1 cellular context compared by ENCODE assay signal in the genomic region with DNA sequence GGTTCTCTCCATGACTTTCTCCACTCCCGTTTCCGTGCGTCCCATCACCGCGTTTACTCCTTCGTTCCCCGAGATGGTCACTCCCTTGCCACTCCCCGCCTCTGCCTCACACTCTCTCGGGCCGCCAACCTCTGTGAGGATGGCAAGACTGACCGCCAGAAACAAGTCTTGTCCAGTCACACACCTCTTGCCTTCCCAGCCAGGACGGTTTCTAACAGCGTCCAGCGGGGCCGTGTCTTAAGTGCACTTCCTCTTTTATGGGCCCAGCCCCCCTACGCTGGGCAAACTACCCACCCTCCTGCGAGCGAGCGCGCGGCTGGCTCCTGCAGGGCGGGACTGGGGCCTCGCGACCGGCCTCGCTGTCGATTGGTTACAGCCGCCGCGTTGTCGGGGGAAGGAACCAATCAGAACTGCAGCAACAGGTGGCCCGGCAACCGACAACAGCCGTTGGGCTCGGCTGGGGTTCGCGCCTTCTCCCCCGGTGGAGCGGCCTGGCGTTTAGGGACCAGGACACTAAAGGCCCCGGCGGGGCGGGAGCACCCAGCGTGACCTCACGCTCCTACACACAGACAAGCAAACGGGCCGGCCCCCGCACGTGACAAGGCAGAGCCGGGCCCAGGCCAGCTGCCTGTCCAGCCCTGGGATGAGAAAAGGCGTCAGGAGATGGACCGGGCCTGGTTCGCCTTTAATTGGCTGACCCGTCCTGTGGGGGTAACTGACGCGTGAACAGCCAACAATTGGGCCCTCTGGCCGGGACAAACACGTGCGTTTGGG.
TF ChIP-seq lines count a peak whose summit lies in the region.

No MANE protein-coding gene starts in this region.

TF ChIP-seq in WTC11, 78 proteins besides CTCF, POLR2A, EP300 and RAD21 (continued from another document and continues in another):
- TF ChIP-seq, protein P1, sequence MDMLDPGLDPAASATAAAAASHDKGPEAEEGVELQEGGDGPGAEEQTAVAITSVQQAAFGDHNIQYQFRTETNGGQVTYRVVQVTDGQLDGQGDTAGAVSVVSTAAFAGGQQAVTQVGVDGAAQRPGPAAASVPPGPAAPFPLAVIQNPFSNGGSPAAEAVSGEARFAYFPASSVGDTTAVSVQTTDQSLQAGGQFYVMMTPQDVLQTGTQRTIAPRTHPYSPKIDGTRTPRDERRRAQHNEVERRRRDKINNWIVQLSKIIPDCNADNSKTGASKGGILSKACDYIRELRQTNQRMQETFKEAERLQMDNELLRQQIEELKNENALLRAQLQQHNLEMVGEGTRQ (CRISPR knock-in tag; IDR thresholded peaks at IDR 0.05), result peak; percentile 83
- TF ChIP-seq, protein P2, sequence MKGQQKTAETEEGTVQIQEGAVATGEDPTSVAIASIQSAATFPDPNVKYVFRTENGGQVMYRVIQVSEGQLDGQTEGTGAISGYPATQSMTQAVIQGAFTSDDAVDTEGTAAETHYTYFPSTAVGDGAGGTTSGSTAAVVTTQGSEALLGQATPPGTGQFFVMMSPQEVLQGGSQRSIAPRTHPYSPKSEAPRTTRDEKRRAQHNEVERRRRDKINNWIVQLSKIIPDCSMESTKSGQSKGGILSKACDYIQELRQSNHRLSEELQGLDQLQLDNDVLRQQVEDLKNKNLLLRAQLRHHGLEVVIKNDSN (CRISPR knock-in tag; IDR thresholded peaks at IDR 0.05), result peak; percentile 90
- TF ChIP-seq NFATC4 (CRISPR knock-in tag; IDR thresholded peaks at IDR 0.05) (no peak), CBFB (CRISPR knock-in tag; IDR thresholded peaks at IDR 0.05; ENCODE audit: low read depth) (no peak), ZNF263 (CRISPR knock-in tag; IDR thresholded peaks at IDR 0.05; ENCODE audit: low read depth) (no peak), NR1H2 (CRISPR knock-in tag; IDR thresholded peaks at IDR 0.05) (no peak), ZNF671 (CRISPR knock-in tag; IDR thresholded peaks at IDR 0.05) (no peak), SP1 (CRISPR knock-in tag; conservative IDR thresholded peaks at IDR 0.05) (peak; percentile 70; the same call in 1 of the 2 replicates), SMAD4 (CRISPR knock-in tag; IDR thresholded peaks at IDR 0.05) (no peak), CREM (CRISPR knock-in tag; IDR thresholded peaks at IDR 0.05) (peak; percentile 51; the same call in 1 of the 2 replicates), NFYB (CRISPR knock-in tag; conservative IDR thresholded peaks at IDR 0.05; ENCODE audit: low read depth) (peak; percentile 88), ZNF317 (CRISPR knock-in tag; IDR thresholded peaks at IDR 0.05; ENCODE audit: borderline replicate concordance, low read depth) (no peak), ZNF219 (CRISPR knock-in tag; IDR thresholded peaks at IDR 0.05; ENCODE audit: borderline replicate concordance) (no peak), IRF2 (CRISPR knock-in tag; IDR thresholded peaks at IDR 0.05; ENCODE audit: borderline replicate concordance, low read depth) (0 out of 2 replicates have a peak, but pooled peaks have one; percentile 25), ETV6 (CRISPR knock-in tag; IDR thresholded peaks at IDR 0.05) (no peak), OVOL2 (CRISPR knock-in tag; IDR thresholded peaks at IDR 0.05; ENCODE audit: borderline replicate concordance) (no peak), GRHL2 (CRISPR knock-in tag; IDR thresholded peaks at IDR 0.05; ENCODE audit: insufficient replicate concordance, severe bottlenecking) (no peak), RELA (CRISPR knock-in tag; IDR thresholded peaks at IDR 0.05; ENCODE audit: borderline replicate concordance) (0 out of 2 replicates have a peak, but pooled peaks have one; percentile 56), TEAD1 (CRISPR knock-in tag; IDR thresholded peaks at IDR 0.05) (peak; percentile 49), PRRX2 (CRISPR knock-in tag; IDR thresholded peaks at IDR 0.05) (no peak)
- TF ChIP-seq, protein P3, sequence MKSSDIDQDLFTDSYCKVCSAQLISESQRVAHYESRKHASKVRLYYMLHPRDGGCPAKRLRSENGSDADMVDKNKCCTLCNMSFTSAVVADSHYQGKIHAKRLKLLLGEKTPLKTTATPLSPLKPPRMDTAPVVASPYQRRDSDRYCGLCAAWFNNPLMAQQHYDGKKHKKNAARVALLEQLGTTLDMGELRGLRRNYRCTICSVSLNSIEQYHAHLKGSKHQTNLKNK (CRISPR knock-in tag; IDR thresholded peaks at IDR 0.05), result no peak
- TF ChIP-seq, protein P4, sequence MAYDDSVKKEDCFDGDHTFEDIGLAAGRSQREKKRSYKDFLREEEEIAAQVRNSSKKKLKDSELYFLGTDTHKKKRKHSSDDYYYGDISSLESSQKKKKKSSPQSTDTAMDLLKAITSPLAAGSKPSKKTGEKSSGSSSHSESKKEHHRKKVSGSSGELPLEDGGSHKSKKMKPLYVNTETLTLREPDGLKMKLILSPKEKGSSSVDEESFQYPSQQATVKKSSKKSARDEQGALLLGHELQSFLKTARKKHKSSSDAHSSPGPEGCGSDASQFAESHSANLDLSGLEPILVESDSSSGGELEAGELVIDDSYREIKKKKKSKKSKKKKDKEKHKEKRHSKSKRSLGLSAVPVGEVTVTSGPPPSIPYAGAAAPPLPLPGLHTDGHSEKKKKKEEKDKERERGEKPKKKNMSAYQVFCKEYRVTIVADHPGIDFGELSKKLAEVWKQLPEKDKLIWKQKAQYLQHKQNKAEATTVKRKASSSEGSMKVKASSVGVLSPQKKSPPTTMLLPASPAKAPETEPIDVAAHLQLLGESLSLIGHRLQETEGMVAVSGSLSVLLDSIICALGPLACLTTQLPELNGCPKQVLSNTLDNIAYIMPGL (CRISPR knock-in tag; IDR thresholded peaks at IDR 0.05), result peak; percentile 66; the same call in 1 of the 2 replicates
- TF ChIP-seq, protein P5, sequence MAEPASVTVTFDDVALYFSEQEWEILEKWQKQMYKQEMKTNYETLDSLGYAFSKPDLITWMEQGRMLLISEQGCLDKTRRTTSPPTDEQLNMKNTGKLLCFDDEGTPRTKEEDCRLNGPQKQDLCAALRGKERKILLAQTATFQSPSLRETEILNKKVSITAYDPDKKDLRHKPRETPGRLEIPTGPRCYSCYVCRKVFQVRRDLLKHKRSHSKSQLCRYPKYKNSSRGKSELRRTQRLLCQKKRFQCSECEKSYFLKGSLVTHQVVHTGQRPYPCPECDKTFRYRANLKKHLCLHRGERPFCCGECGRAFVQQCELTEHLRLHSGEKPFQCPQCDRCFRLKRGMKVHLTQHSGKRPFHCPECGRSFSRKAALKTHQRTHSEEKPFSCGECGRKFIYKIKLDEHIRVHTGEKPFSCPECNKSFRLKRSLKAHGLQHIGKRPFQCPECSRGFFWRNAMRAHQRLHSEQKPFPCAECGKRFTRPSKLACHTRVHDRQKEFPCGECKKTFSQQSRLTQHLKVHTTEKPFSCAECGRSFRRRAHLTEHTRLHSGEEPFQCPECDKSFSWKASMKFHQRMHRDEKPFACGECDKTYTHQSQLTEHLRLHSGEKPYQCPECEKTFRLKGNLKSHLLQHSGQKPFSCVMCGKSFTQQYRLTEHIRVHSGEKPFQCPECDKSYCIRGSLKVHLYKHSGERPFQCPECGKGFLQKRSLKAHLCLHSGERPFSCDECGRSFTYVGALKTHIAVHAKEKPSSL (CRISPR knock-in tag; conservative IDR thresholded peaks at IDR 0.05), result no peak
- TF ChIP-seq, protein P6, sequence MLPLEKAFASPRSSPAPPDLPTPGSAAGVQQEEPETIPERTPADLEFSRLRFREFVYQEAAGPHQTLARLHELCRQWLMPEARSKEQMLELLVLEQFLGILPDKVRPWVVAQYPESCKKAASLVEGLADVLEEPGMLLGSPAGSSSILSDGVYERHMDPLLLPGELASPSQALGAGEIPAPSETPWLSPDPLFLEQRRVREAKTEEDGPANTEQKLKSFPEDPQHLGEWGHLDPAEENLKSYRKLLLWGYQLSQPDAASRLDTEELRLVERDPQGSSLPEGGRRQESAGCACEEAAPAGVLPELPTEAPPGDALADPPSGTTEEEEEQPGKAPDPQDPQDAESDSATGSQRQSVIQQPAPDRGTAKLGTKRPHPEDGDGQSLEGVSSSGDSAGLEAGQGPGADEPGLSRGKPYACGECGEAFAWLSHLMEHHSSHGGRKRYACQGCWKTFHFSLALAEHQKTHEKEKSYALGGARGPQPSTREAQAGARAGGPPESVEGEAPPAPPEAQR (CRISPR knock-in tag; IDR thresholded peaks at IDR 0.05), result no peak
- TF ChIP-seq, protein P7, sequence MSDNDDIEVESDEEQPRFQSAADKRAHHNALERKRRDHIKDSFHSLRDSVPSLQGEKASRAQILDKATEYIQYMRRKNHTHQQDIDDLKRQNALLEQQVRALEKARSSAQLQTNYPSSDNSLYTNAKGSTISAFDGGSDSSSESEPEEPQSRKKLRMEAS (CRISPR knock-in tag; IDR thresholded peaks at IDR 0.05), result peak; percentile 93
- TF ChIP-seq, protein P8, sequence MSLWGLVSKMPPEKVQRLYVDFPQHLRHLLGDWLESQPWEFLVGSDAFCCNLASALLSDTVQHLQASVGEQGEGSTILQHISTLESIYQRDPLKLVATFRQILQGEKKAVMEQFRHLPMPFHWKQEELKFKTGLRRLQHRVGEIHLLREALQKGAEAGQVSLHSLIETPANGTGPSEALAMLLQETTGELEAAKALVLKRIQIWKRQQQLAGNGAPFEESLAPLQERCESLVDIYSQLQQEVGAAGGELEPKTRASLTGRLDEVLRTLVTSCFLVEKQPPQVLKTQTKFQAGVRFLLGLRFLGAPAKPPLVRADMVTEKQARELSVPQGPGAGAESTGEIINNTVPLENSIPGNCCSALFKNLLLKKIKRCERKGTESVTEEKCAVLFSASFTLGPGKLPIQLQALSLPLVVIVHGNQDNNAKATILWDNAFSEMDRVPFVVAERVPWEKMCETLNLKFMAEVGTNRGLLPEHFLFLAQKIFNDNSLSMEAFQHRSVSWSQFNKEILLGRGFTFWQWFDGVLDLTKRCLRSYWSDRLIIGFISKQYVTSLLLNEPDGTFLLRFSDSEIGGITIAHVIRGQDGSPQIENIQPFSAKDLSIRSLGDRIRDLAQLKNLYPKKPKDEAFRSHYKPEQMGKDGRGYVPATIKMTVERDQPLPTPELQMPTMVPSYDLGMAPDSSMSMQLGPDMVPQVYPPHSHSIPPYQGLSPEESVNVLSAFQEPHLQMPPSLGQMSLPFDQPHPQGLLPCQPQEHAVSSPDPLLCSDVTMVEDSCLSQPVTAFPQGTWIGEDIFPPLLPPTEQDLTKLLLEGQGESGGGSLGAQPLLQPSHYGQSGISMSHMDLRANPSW (CRISPR knock-in tag; conservative IDR thresholded peaks at IDR 0.05; ENCODE audit: low read depth), result no peak
- TF ChIP-seq, protein P9, sequence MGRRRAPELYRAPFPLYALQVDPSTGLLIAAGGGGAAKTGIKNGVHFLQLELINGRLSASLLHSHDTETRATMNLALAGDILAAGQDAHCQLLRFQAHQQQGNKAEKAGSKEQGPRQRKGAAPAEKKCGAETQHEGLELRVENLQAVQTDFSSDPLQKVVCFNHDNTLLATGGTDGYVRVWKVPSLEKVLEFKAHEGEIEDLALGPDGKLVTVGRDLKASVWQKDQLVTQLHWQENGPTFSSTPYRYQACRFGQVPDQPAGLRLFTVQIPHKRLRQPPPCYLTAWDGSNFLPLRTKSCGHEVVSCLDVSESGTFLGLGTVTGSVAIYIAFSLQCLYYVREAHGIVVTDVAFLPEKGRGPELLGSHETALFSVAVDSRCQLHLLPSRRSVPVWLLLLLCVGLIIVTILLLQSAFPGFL (CRISPR knock-in tag; IDR thresholded peaks at IDR 0.05; ENCODE audit: borderline replicate concordance), result no peak
- TF ChIP-seq, protein P10, sequence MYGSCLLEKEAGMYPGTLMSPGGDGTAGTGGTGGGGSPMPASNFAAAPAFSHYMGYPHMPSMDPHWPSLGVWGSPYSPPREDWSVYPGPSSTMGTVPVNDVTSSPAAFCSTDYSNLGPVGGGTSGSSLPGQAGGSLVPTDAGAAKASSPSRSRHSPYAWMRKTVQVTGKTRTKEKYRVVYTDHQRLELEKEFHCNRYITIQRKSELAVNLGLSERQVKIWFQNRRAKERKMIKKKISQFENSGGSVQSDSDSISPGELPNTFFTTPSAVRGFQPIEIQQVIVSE (CRISPR knock-in tag; IDR thresholded peaks at IDR 0.05; ENCODE audit: borderline replicate concordance), result no peak
- TF ChIP-seq, protein P11, sequence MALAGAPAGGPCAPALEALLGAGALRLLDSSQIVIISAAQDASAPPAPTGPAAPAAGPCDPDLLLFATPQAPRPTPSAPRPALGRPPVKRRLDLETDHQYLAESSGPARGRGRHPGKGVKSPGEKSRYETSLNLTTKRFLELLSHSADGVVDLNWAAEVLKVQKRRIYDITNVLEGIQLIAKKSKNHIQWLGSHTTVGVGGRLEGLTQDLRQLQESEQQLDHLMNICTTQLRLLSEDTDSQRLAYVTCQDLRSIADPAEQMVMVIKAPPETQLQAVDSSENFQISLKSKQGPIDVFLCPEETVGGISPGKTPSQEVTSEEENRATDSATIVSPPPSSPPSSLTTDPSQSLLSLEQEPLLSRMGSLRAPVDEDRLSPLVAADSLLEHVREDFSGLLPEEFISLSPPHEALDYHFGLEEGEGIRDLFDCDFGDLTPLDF (CRISPR knock-in tag; IDR thresholded peaks at IDR 0.05), result no peak
- TF ChIP-seq, protein P12, sequence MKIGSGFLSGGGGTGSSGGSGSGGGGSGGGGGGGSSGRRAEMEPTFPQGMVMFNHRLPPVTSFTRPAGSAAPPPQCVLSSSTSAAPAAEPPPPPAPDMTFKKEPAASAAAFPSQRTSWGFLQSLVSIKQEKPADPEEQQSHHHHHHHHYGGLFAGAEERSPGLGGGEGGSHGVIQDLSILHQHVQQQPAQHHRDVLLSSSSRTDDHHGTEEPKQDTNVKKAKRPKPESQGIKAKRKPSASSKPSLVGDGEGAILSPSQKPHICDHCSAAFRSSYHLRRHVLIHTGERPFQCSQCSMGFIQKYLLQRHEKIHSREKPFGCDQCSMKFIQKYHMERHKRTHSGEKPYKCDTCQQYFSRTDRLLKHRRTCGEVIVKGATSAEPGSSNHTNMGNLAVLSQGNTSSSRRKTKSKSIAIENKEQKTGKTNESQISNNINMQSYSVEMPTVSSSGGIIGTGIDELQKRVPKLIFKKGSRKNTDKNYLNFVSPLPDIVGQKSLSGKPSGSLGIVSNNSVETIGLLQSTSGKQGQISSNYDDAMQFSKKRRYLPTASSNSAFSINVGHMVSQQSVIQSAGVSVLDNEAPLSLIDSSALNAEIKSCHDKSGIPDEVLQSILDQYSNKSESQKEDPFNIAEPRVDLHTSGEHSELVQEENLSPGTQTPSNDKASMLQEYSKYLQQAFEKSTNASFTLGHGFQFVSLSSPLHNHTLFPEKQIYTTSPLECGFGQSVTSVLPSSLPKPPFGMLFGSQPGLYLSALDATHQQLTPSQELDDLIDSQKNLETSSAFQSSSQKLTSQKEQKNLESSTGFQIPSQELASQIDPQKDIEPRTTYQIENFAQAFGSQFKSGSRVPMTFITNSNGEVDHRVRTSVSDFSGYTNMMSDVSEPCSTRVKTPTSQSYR (CRISPR knock-in tag; IDR thresholded peaks at IDR 0.05), result peak; percentile 69; the same call in 1 of the 2 replicates
